ENCODE assay signal across 13 cellular contexts in the genomic region with DNA sequence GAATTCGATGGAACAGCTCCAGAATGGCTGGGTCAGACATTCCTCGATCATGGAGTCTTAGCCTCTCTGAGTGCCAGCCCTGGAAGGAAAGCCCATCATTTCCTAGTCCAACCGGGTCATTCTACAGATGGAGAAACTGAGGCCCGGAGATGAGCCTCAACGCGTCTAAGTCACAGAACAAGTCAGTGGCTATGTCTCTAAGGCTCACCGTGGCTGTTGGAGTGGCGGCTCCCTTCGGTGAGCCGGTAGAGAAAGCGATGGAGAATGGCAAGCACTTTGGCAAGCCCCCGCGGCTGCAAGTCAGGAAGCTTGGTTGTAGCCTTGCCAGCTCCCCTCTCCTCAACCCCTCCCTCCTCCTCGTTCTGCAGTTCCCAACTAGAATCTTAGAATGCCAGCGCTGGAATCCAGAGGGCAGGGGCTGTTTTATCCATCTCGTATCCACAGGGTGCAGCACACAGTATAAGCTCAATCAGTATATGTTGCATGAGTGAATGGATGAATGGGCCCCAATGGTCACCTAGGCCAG. TPM values are rescaled to one million over a fixed set of nuclear protein-coding genes. Genes with fewer than 3 reads are reported as not detected.
A peak's percentile ranks its signal among the peaks of the same experiment; 100 is the strongest.
DNase-seq lines count a peak whose midpoint lies in the region; ATAC-seq, FAIRE-seq and TF ChIP-seq lines count a peak whose summit lies in the region.
"Had no signal": no experiment of that assay in that cellular context is flagged by ENCODE, and none has a peak within 500 bp of the region (broad histone marks: within the 10 kb centered on the region; RNA-seq: fewer than 3 reads in every experiment).

No MANE protein-coding gene starts in this region.

- no peaks in the 10 kb centered on the region for H3K79me2 ChIP-seq in HCT116 (ENCODE audit: insufficient read depth, low read length)

- H3K4me3 ChIP-seq in HCT116 (replicated peaks in 1 of 2; ENCODE audit: low read depth in 1 of 2, low read length in 2 of 2): no peak overlapping the region
- peak overlapping the region; percentile 37 for H3K4me3 ChIP-seq in bronchial epithelial cell (ENCODE audit: low read depth, low read length)
- H3K4me3 ChIP-seq in skin epidermis: peak overlapping the region in 4 of 7 experiments; percentile 19 to 41 (median 34)
- H3K4me3 ChIP-seq: colonic mucosa had no signal

- H4K20me1 ChIP-seq in HCT116 (ENCODE audit: insufficient read depth): no peaks in the 10 kb centered on the region

- H3K36me3 ChIP-seq in HCT116 (ENCODE audit: control insufficient read depth in 1 of 2, insufficient read depth in 2 of 2, low read length in 2 of 2): no peaks in the 10 kb centered on the region
- H3K36me3 ChIP-seq in bronchial epithelial cell (ENCODE audit: control insufficient read depth, insufficient read depth, low read length): no peaks in the 10 kb centered on the region
- H3K36me3 ChIP-seq: colonic mucosa, neutrophil, WERI-Rb-1 had no signal

- H3K4me3 Mint-ChIP-seq in activated CD4-positive, alpha-beta memory T cell treated with anti-CD3 and anti-CD28 coated beads, Interleukin-2, amount 10 ng/mL, durations not matched to agents 7 days and 5 days: no peak overlapping the region
- H3K4me3 Mint-ChIP-seq: activated T-helper 17 cell treated with anti-CD3 and anti-CD28 coated beads, Interleukin-2, amount 50 U/mL, for 72 hours had no signal

- no peaks in the 10 kb centered on the region for H3K9me2 ChIP-seq in HCT116 (ENCODE audit: insufficient read depth)

- POLR2A ChIA-PET in HCT116 (lab: Charles Lee): no interaction called here
- POLR2A ChIA-PET in activated CD4-positive, alpha-beta memory T cell treated with anti-CD3 and anti-CD28 coated beads, Interleukin-2, amount 10 ng/mL, durations not matched to agents 7 days and 5 days (lab: Charles Lee): no interaction called here

- TF ChIP-seq RAD21 in HCT116 (IDR thresholded peaks at IDR 0.05; ENCODE audit: low read depth): no peak

- H3K27me3 ChIP-seq in HCT116 (ENCODE audit: insufficient read depth, low read length): no peaks in the 10 kb centered on the region
- no peaks in the 10 kb centered on the region for H3K27me3 ChIP-seq in bronchial epithelial cell (ENCODE audit: control insufficient read depth, insufficient read depth, low read length)

- no peak overlapping the region for H3K27ac Mint-ChIP-seq in activated CD4-positive, alpha-beta memory T cell treated with anti-CD3 and anti-CD28 coated beads, Interleukin-2, amount 10 ng/mL, durations not matched to agents 7 days and 5 days
- H3K27ac Mint-ChIP-seq: activated T-helper 17 cell treated with anti-CD3 and anti-CD28 coated beads, Interleukin-2, amount 50 U/mL, for 72 hours had no signal

- no peak for ATAC-seq in HCT116
- ATAC-seq: activated T-helper 17 cell treated with anti-CD3 and anti-CD28 coated beads, Interleukin-2, amount 50 U/mL, for 72 hours had no signal

- peak overlapping the region; percentile 33; the same call in 1 of the 2 replicates for H3K4me2 ChIP-seq in HCT116 (ENCODE audit: low read length)

- intact Hi-C loops in HCT116 (cut with micrococcal nuclease): no loop called here

- TF ChIP-seq CTCF in HCT116 (IDR thresholded peaks at IDR 0.05 in 2 of 3, conservative IDR thresholded peaks at IDR 0.05 in 1 of 3; ENCODE audit: borderline replicate concordance in 1 of 3, insufficient read depth in 1 of 3, low read depth in 2 of 3, low read length in 2 of 3): no peak
- TF ChIP-seq CTCF in bronchial epithelial cell (IDR thresholded peaks at IDR 0.05; ENCODE audit: insufficient read depth, low read length, severe bottlenecking): no peak

- H3K27me3 Mint-ChIP-seq in activated CD4-positive, alpha-beta memory T cell treated with anti-CD3 and anti-CD28 coated beads, Interleukin-2, amount 10 ng/mL, durations not matched to agents 7 days and 5 days: peaks cover 45% of the 10 kb centered on the region

- RAD21 ChIA-PET in HCT116 (lab: Charles Lee; ENCODE audit: low non-redundant PET in 1 of 2, low total read pairs in 2 of 2, uncharacterized antibody in 2 of 2, unreplicated experiment in 2 of 2): no interaction called here

- peaks cover 0 to 5% of the 10 kb centered on the region in 2 experiments; a peak in 1 of 4 replicates for H3K4me1 ChIP-seq in HCT116 (ENCODE audit: control insufficient read depth in 1 of 2, insufficient read depth in 2 of 2, low read length in 2 of 2)
- H3K4me1 ChIP-seq: colonic mucosa had no signal

- no peak overlapping the region for H2AFZ ChIP-seq in HCT116 (ENCODE audit: low read depth, low read length, poor library complexity, severe bottlenecking)

- H3K9me3 ChIP-seq in HCT116 (ENCODE audit: control insufficient read depth in 1 of 2, insufficient read depth in 1 of 2, low read depth in 1 of 2, low read length in 2 of 2): no peaks in the 10 kb centered on the region
- H3K9me3 ChIP-seq: colonic mucosa, neutrophil had no signal

- no peaks in the 10 kb centered on the region for H3K4me1 Mint-ChIP-seq in activated CD4-positive, alpha-beta memory T cell treated with anti-CD3 and anti-CD28 coated beads, Interleukin-2, amount 10 ng/mL, durations not matched to agents 7 days and 5 days
- H3K4me1 Mint-ChIP-seq: activated T-helper 17 cell treated with anti-CD3 and anti-CD28 coated beads, Interleukin-2, amount 50 U/mL, for 72 hours had no signal

- DNase-seq in HCT116 (ENCODE audit: low read depth, low spot score) (no peak), bronchial epithelial cell (ENCODE audit: low read depth) (no peak), left kidney (ENCODE audit: low read depth, low spot score) (peak; percentile 33), CD1c-positive myeloid dendritic cell (ENCODE audit: extremely low spot score) (no peak), GM12891 (ENCODE audit: insufficient read length, low spot score) (no peak)
- no peak for DNase-seq in activated CD4-positive, alpha-beta memory T cell treated with anti-CD3 and anti-CD28 coated beads, Interleukin-2, amount 10 ng/mL, durations not matched to agents 7 days and 5 days
- no peak for DNase-seq in NK-92 treated with Interleukin-12 subunit alpha and Interleukin-12 subunit beta, amount 100 ng/mL, for 24 hours (lab: John Stamatoyannopoulos, UW)
- DNase-seq: WERI-Rb-1 had no signal

- TF ChIP-seq POLR2A in HCT116 (IDR thresholded peaks at IDR 0.05; ENCODE audit: borderline replicate concordance, extremely low read depth, insufficient read depth, insufficient read length) (no peak), GM12891 (IDR thresholded peaks at IDR 0.05; ENCODE audit: low read depth, low read length) (no peak)

- FAIRE-seq in bronchial epithelial cell (lab: Jason Lieb, UNC) (no peak), GM12891 (lab: Jason Lieb, UNC) (no peak)
- FAIRE-seq: D721Med had no signal

- CTCF ChIA-PET in HCT116 (lab: Charles Lee): no interaction called here
- CTCF ChIA-PET in activated CD4-positive, alpha-beta memory T cell treated with anti-CD3 and anti-CD28 coated beads, Interleukin-2, amount 10 ng/mL, durations not matched to agents 7 days and 5 days (lab: Charles Lee): no interaction called here

- H3K36me3 Mint-ChIP-seq in activated CD4-positive, alpha-beta memory T cell treated with anti-CD3 and anti-CD28 coated beads, Interleukin-2, amount 10 ng/mL, durations not matched to agents 7 days and 5 days (ENCODE audit: low read depth): no peaks in the 10 kb centered on the region

- no TSS peak for BruUV-seq in HCT116 (replicated peaks; lab: Mats Ljungman, UMichigan)

- H3K27ac ChIP-seq in HCT116 (ENCODE audit: low read depth, low read length): no peak overlapping the region
- H3K27ac ChIP-seq in skin epidermis: peak overlapping the region in 3 of 21 experiments; percentile 32 to 57 (median 43)
- H3K27ac ChIP-seq: neutrophil, WERI-Rb-1 had no signal

- no peaks in the 10 kb centered on the region for H3K9me3 Mint-ChIP-seq in activated CD4-positive, alpha-beta memory T cell treated with anti-CD3 and anti-CD28 coated beads, Interleukin-2, amount 10 ng/mL, durations not matched to agents 7 days and 5 days
- H3K9me3 Mint-ChIP-seq: activated T-helper 17 cell treated with anti-CD3 and anti-CD28 coated beads, Interleukin-2, amount 50 U/mL, for 72 hours had no signal

- H3K9ac ChIP-seq in HCT116 (ENCODE audit: low read length): no peak overlapping the region

TF ChIP-seq in GM12891, 5 proteins besides CTCF, POLR2A, EP300 and RAD21:
- TF ChIP-seq TAF1 (IDR thresholded peaks at IDR 0.05; ENCODE audit: low read depth, low read length): no peak
- no peak for TF ChIP-seq POLR2AphosphoS5 (IDR thresholded peaks at IDR 0.05; ENCODE audit: low read depth, low read length)
- no peak for TF ChIP-seq PAX5 (IDR thresholded peaks at IDR 0.05; ENCODE audit: insufficient read depth, low read length, severe bottlenecking)
- no peak for TF ChIP-seq POU2F2 (IDR thresholded peaks at IDR 0.05; ENCODE audit: low read depth, low read length)
- TF ChIP-seq SPI1 (IDR thresholded peaks at IDR 0.05; ENCODE audit: low read depth, low read length): no peak
TF ChIP-seq in GM12891: peak in this region for 0.

RNA-seq across cellular contexts. Expression of a gene that starts 0.4 kb away (rescaled TPM):
- 0.07 TPM for total RNA-seq in HCT116 (2021; ENCODE audit: unreplicated experiment)
- 0.04 and 0.05 TPM in 2 replicates for polyA plus RNA-seq in HCT116 (2012)
- total RNA-seq in bronchial epithelial cell: 5.4 and 5.8 TPM in 2 replicates
- total RNA-seq in activated CD4-positive, alpha-beta memory T cell treated with anti-CD3 and anti-CD28 coated beads, Interleukin-2, amount 10 ng/mL, durations not matched to agents 7 days and 5 days: not detected
- not detected for polyA plus RNA-seq in GM12891 (2012; ENCODE audit: low read depth, missing spikeins)
- total RNA-seq: activated T-helper 17 cell treated with anti-CD3 and anti-CD28 coated beads, Interleukin-2, amount 50 U/mL, for 72 hours had no signal

RNA-seq across cellular contexts. Expression of a gene that starts 13.6 kb away (rescaled TPM):
- not detected for total RNA-seq in HCT116 (2021; ENCODE audit: unreplicated experiment)
- not detected in 2 replicates for polyA plus RNA-seq in HCT116 (2012)
- total RNA-seq in bronchial epithelial cell: under 0.01 TPM in 1 of 2 replicates, not detected in the other
- not detected for total RNA-seq in activated CD4-positive, alpha-beta memory T cell treated with anti-CD3 and anti-CD28 coated beads, Interleukin-2, amount 10 ng/mL, durations not matched to agents 7 days and 5 days
- 0.06 TPM for polyA plus RNA-seq in GM12891 (2012; ENCODE audit: low read depth, missing spikeins)
- total RNA-seq: activated T-helper 17 cell treated with anti-CD3 and anti-CD28 coated beads, Interleukin-2, amount 50 U/mL, for 72 hours had no signal

RNA-seq across cellular contexts. Expression of a gene that starts 54.4 kb away (rescaled TPM):
- total RNA-seq in HCT116 (2021; ENCODE audit: unreplicated experiment) (94.7 TPM), bronchial epithelial cell (8.4 and 9.0 TPM in 2 replicates)
- 43.7 and 48.4 TPM in 2 replicates for polyA plus RNA-seq in HCT116 (2012)
- total RNA-seq in activated CD4-positive, alpha-beta memory T cell treated with anti-CD3 and anti-CD28 coated beads, Interleukin-2, amount 10 ng/mL, durations not matched to agents 7 days and 5 days: 10 to 100 TPM; 52.8 to 53.0 TPM
- 22.5 TPM for polyA plus RNA-seq in GM12891 (2012; ENCODE audit: low read depth, missing spikeins)

Comparison
In these comparisons a context has a peak if more than half of its experiments do, and no peak if none do; other contexts are left out.
1. H3K4me3 ChIP-seq: peak in bronchial epithelial cell (single experiment) and skin epidermis (4 of 7); none in HCT116 (0 of 2).